Comparison of ENCODE assay signal across 8 cellular contexts in genomic region chr20:59032023-59032712, GRCh38. TPM values are rescaled to one million over a fixed set of nuclear protein-coding genes. Genes with fewer than 3 reads are reported as not detected.
DNase-seq lines count a peak whose midpoint lies in the region; ATAC-seq and TF ChIP-seq lines count a peak whose summit lies in the region.

Gene ATP5F1E (minus strand): TSS chr20:59032335. CDS start chr20:59032251, 84 bp downstream.

- peak within 1 kb of the TSS; percentile 78 for H3K9ac ChIP-seq in mucosa of stomach (ENCODE audit: low read length)

- DNase-seq in DMS114 treated with DMSO at 0.1 percent for 48 hours (lab: John Stamatoyannopoulos, UW; ENCODE audit: unreplicated experiment), result peak; percentile 90
- DNase-seq in KBM-7, result peak; percentile 98
- DNase-seq in PC-9, result peak; percentile 90 to 98
- peak; percentile 97 for DNase-seq in activated T-cell treated with anti-CD3 and anti-CD28 coated beads, Interleukin-2, amount 50 U/mL, for 1 hour
- peak; percentile 29 for DNase-seq in epithelial cell of proximal tubule (ENCODE audit: low read depth)
- DNase-seq in stimulated activated CD8-positive, alpha-beta memory T cell treated with anti-CD3 and anti-CD28 coated beads, Interleukin-4, amount 100 ng/mL, for 48 hours, result peak; percentile 96

- POLR2A ChIA-PET in PC-9 (lab: Charles Lee; ENCODE audit: unreplicated experiment), result interaction anchor here (0.6 to 1.0 kb wide), 7 partner anchors 12 to 954 kb away, joined by 3 to 24 read pairs (median 6); no protein-coding TSS in a partner anchor

- H3K4me1 ChIP-seq in PC-9 (replicated peaks; ENCODE audit: insufficient read depth), result peaks cover 51% of the 10 kb centered on the region
- peaks cover 32% of the 10 kb centered on the region for H3K4me1 ChIP-seq in mucosa of stomach (ENCODE audit: control insufficient read depth, insufficient read depth, low read length)

- H3F3A ChIP-seq in PC-9 (ENCODE audit: insufficient read depth, low read depth), result peaks cover 52% of the 10 kb centered on the region

- H3K79me2 ChIP-seq in PC-9 (ENCODE audit: low read depth), result peaks cover 72% of the 10 kb centered on the region

- H3K4me2 ChIP-seq in PC-9, result peak within 1 kb of the TSS; percentile 79

- peaks cover 57% of the 10 kb centered on the region for H3K36me3 ChIP-seq in PC-9 (ENCODE audit: low read depth)
- peaks cover 10% of the 10 kb centered on the region for H3K36me3 ChIP-seq in mucosa of stomach (ENCODE audit: control insufficient read depth, insufficient read depth, low read length)

- intact Hi-C loops in PC-9 (cut with micrococcal nuclease; ENCODE audit: unreplicated experiment), result loop anchor here (1.0 to 5.0 kb wide), 2 partner anchors 21 to 50 kb away; partner anchors contain the start of gene NELFCD

- CTCF ChIA-PET in PC-9 (lab: Charles Lee), result no interaction called here

- peaks cover 33% of the 10 kb centered on the region for H4K20me1 ChIP-seq in PC-9 (ENCODE audit: insufficient read depth)

- peak within 1 kb of the TSS; percentile 68 for H3K27ac ChIP-seq in PC-9

- H2AFZ ChIP-seq in PC-9, result peak within 1 kb of the TSS; percentile 94

- no peak for TF ChIP-seq CTCF in PC-9 (conservative IDR thresholded peaks at IDR 0.05)
- TF ChIP-seq CTCF in epithelial cell of proximal tubule (conservative IDR thresholded peaks at IDR 0.05; ENCODE audit: low read depth, low read length), result no peak

- BruUV-seq in PC-9 (replicated peaks; lab: Mats Ljungman, UMichigan), result no TSS peak

- no peaks in the 10 kb centered on the region for H3K9me2 ChIP-seq in PC-9 (ENCODE audit: insufficient read depth)

- in situ Hi-C loops in KBM-7 (cut with MboI; ENCODE audit: low pct_unique_long_range_greater_than_20kb, low sequenced_read_pairs), result no loop called here

- H3K9me3 ChIP-seq in PC-9 (ENCODE audit: insufficient read depth, low read depth) (no peaks in the 10 kb centered on the region), mucosa of stomach (ENCODE audit: control insufficient read depth, low read length) (no peaks in the 10 kb centered on the region)

- ATAC-seq in GM21619 (IDR thresholded peaks at IDR 0.05; ENCODE audit: unreplicated experiment), result peak; percentile 92

- peak within 1 kb of the TSS; percentile 80 for H3K4me3 ChIP-seq in PC-9
- peak within 1 kb of the TSS; percentile 87 for H3K4me3 ChIP-seq in epithelial cell of proximal tubule (ENCODE audit: low read depth, low read length)
- peak within 1 kb of the TSS; percentile 85 for H3K4me3 ChIP-seq in mucosa of stomach (ENCODE audit: low read length)

- no peaks in the 10 kb centered on the region for H3K27me3 ChIP-seq in PC-9 (ENCODE audit: insufficient read depth, low read depth)
- H3K27me3 ChIP-seq in mucosa of stomach (ENCODE audit: control insufficient read depth, insufficient read depth, low read length), result no peaks in the 10 kb centered on the region

RNA-seq across cellular contexts. Expression of gene ATP5F1E, which starts in this region (rescaled TPM):
- total RNA-seq in PC-9 (2021), result 76.3 and 84.8 TPM in 2 replicates
- 31.9 and 46.4 TPM in 2 replicates for total RNA-seq in epithelial cell of proximal tubule

Comparison
In these comparisons a context has a peak if more than half of its experiments do, and no peak if none do; other contexts are left out.
1. Peak in every context shown above with its lines: DNase-seq, ATAC-seq, H3K4me3 ChIP-seq and H3K27ac ChIP-seq.
2. DNase-seq: peak in every context shown above with its lines; median percentile 98 in KBM-7; 97 in activated T-cell treated with anti-CD3 and anti-CD28 coated beads, Interleukin-2, amount 50 U/mL, for 1 hour; 96 in stimulated activated CD8-positive, alpha-beta memory T cell treated with anti-CD3 and anti-CD28 coated beads, Interleukin-4, amount 100 ng/mL, for 48 hours; 94 in PC-9; 90 in DMS114 treated with DMSO at 0.1 percent for 48 hours; 29 in epithelial cell of proximal tubule.